In the genomic region with DNA sequence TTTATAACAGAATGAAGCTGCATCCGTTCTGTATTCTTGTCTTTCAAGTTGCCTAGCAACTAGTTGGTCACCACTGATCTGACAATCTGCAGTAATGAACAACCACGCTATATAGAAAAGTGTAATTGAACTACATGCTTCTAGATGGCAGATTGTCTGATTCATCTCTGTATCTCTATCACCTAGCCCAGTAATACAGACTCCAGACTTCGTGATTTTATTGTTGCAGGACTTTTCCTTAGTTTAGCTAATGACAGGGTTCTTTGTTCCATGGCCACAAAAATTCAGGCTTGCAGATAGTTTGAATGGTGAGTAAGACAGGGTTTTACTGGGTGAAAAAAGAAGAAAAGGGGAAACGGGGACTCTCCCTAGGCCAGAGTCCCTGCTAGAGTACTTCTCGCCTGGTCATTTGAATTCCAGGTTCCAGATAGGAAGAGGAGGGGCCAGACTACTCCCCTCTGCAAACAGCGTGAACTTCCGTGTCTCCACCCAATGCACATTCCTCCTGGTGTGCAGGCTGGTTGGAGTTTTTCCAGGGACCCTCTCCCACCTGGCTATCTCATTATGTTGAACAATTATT, we compare ENCODE assay signal across 14 cellular contexts. TPM values are rescaled to one million over a fixed set of nuclear protein-coding genes. Genes with fewer than 3 reads are reported as not detected.
DNase-seq lines count a peak whose midpoint lies in the region; ATAC-seq and TF ChIP-seq lines count a peak whose summit lies in the region.
"Had no signal": no experiment of that assay in that cellular context is flagged by ENCODE, and none has a peak within 500 bp of the region (broad histone marks: within the 10 kb centered on the region; RNA-seq: fewer than 3 reads in every experiment).

No MANE protein-coding gene starts in this region.

- TF ChIP-seq CTCF in Calu3 (IDR thresholded peaks at IDR 0.05; ENCODE audit: unreplicated experiment) (no peak), colonic mucosa (IDR thresholded peaks at IDR 0.05) (no peak), BE2C (IDR thresholded peaks at IDR 0.05; ENCODE audit: low read depth, low read length) (no peak)

- H3K27ac Mint-ChIP-seq in Calu3 (ENCODE audit: unreplicated experiment), result peak overlapping the region; percentile 21
- H3K27ac Mint-ChIP-seq in stimulated activated effector memory CD8-positive, alpha-beta T cell treated with anti-CD3 and anti-CD28 coated beads, Interleukin-12 subunit alpha, Interleukin-12 subunit beta, amount 100 ng/mL, for 72 hours, result no peak overlapping the region
- H3K27ac Mint-ChIP-seq: IgD-negative memory B cell had no signal

- H3K9me3 Mint-ChIP-seq in Calu3 (ENCODE audit: low read depth, unreplicated experiment), result no peaks in the 10 kb centered on the region
- no peaks in the 10 kb centered on the region for H3K9me3 Mint-ChIP-seq in stimulated activated effector memory CD8-positive, alpha-beta T cell treated with anti-CD3 and anti-CD28 coated beads, Interleukin-12 subunit alpha, Interleukin-12 subunit beta, amount 100 ng/mL, for 72 hours
- H3K9me3 Mint-ChIP-seq: IgD-negative memory B cell had no signal

- no peaks in the 10 kb centered on the region for H3K36me3 Mint-ChIP-seq in Calu3 (ENCODE audit: insufficient read depth, unreplicated experiment)
- H3K36me3 Mint-ChIP-seq in stimulated activated effector memory CD8-positive, alpha-beta T cell treated with anti-CD3 and anti-CD28 coated beads, Interleukin-12 subunit alpha, Interleukin-12 subunit beta, amount 100 ng/mL, for 72 hours, result no peaks in the 10 kb centered on the region
- H3K36me3 Mint-ChIP-seq: IgD-negative memory B cell had no signal

- H3K27me3 Mint-ChIP-seq in Calu3 (ENCODE audit: unreplicated experiment), result no peaks in the 10 kb centered on the region

- H3K4me1 ChIP-seq in colonic mucosa, result no peaks in the 10 kb centered on the region
- peaks cover 19% of the 10 kb centered on the region for H3K4me1 ChIP-seq in mesodermal cell (ENCODE audit: control insufficient read depth, insufficient read depth, low read length, poor library complexity, severe bottlenecking)
- peaks cover 6% of the 10 kb centered on the region for H3K4me1 ChIP-seq in BE2C

- H3K27ac ChIP-seq in colonic mucosa (no peak overlapping the region), mesodermal cell (ENCODE audit: low read depth, low read length, severe bottlenecking) (peak overlapping the region; percentile 77)
- H3K27ac ChIP-seq: C4-2B, dorsolateral prefrontal cortex had no signal

- no peaks in the 10 kb centered on the region for H3K9me3 ChIP-seq in colonic mucosa
- H3K9me3 ChIP-seq in mesodermal cell (ENCODE audit: control insufficient read depth, low read length), result no peaks in the 10 kb centered on the region
- no peaks in the 10 kb centered on the region for H3K9me3 ChIP-seq in BE2C

- no peak for TF ChIP-seq POLR2A in GM18505 (IDR thresholded peaks at IDR 0.05; ENCODE audit: borderline replicate concordance, extremely low read depth, insufficient read depth, insufficient read length)

- 80 to 86% methylated on average over 3 of the region's 7 CpGs for WGBS in mesodermal cell (ENCODE audit: insufficient coverage in 2 of 2), 2 experiments

- intact Hi-C loops in Calu3 (cut with micrococcal nuclease; ENCODE audit: unreplicated experiment), result loop anchor here (1.0 kb wide), 1 partner anchor 25 kb away; no protein-coding TSS in a partner anchor
- intact Hi-C loops in colonic mucosa (cut with DNase I), result loop anchor here (10.0 kb wide), 2 partner anchors 84 to 804 kb away; no protein-coding TSS in a partner anchor

- no TSS peak for BruUV-seq in Calu3 (replicated peaks; lab: Mats Ljungman, UMichigan)

- ATAC-seq in GM18505 (IDR thresholded peaks at IDR 0.05; ENCODE audit: unreplicated experiment), result no peak
- no peak for ATAC-seq in HG03108 (IDR thresholded peaks at IDR 0.05; ENCODE audit: unreplicated experiment)
- ATAC-seq in stimulated activated effector memory CD8-positive, alpha-beta T cell treated with anti-CD3 and anti-CD28 coated beads, Interleukin-12 subunit alpha, Interleukin-12 subunit beta, amount 100 ng/mL, for 72 hours, result no peak

- H3K4me3 ChIP-seq in colonic mucosa (no peak overlapping the region), mesodermal cell (ENCODE audit: extremely low read depth, insufficient read depth, low read length, poor library complexity, severe bottlenecking) (no peak overlapping the region), BE2C (ENCODE audit: low read depth, low read length) (no peak overlapping the region)
- H3K4me3 ChIP-seq: dorsolateral prefrontal cortex had no signal

- CTCF ChIA-PET in Calu3 (lab: Charles Lee), result interaction anchor here (0.6 to 1.0 kb wide), 3 partner anchors 152 to 1089 kb away, joined by 4 read pairs; no protein-coding TSS in a partner anchor

- H3K4me3 Mint-ChIP-seq in Calu3 (ENCODE audit: low read depth, unreplicated experiment), result no peak overlapping the region
- H3K4me3 Mint-ChIP-seq in stimulated activated effector memory CD8-positive, alpha-beta T cell treated with anti-CD3 and anti-CD28 coated beads, Interleukin-12 subunit alpha, Interleukin-12 subunit beta, amount 100 ng/mL, for 72 hours, result no peak overlapping the region
- H3K4me3 Mint-ChIP-seq: IgD-negative memory B cell had no signal

- H3K4me1 Mint-ChIP-seq in Calu3 (ENCODE audit: low read depth, unreplicated experiment), result peaks cover 5% of the 10 kb centered on the region
- H3K4me1 Mint-ChIP-seq in stimulated activated effector memory CD8-positive, alpha-beta T cell treated with anti-CD3 and anti-CD28 coated beads, Interleukin-12 subunit alpha, Interleukin-12 subunit beta, amount 100 ng/mL, for 72 hours, result no peaks in the 10 kb centered on the region
- H3K4me1 Mint-ChIP-seq: IgD-negative memory B cell had no signal

- DNase-seq in Calu3 (peak; percentile 18), NCI-H146 treated with DMSO at 0.1 percent for 48 hours (lab: John Stamatoyannopoulos, UW; ENCODE audit: unreplicated experiment) (peak; percentile 52), colonic mucosa (peak; percentile 57), BE2C (no peak)
- no peak for DNase-seq in stimulated activated effector memory CD8-positive, alpha-beta T cell treated with anti-CD3 and anti-CD28 coated beads, Interleukin-12 subunit alpha, Interleukin-12 subunit beta, amount 100 ng/mL, for 72 hours (ENCODE audit: low spot score in 2 of 2)
- DNase-seq: activated CD4-positive, alpha-beta T cell treated with anti-CD3 and anti-CD28 coated beads for 1 hour; dorsolateral prefrontal cortex; GDM1; NCI-H187 treated with DMSO at 0.1 percent for 48 hours had no signal

- H3K36me3 ChIP-seq in colonic mucosa (no peaks in the 10 kb centered on the region), mesodermal cell (ENCODE audit: control insufficient read depth, insufficient read depth, low read length) (no peaks in the 10 kb centered on the region), BE2C (no peaks in the 10 kb centered on the region)

- no peak overlapping the region for H3K9ac ChIP-seq in colonic mucosa (ENCODE audit: low read depth in 2 of 2, low read length in 2 of 2)

- no peaks in the 10 kb centered on the region for H3K27me3 ChIP-seq in colonic mucosa
- H3K27me3 ChIP-seq in BE2C, result peaks cover 7% of the 10 kb centered on the region
- H3K27me3 ChIP-seq: dorsolateral prefrontal cortex had no signal

RNA-seq across cellular contexts. Expression of gene COL1A2, which starts 45.9 kb away (rescaled TPM):
- total RNA-seq in Calu3 (2022) (not detected in 2 replicates), colonic mucosa (100 to 1,000 TPM in 1 of 2 donors, 10 to 100 TPM in 1; 55.6 to 131 TPM)
- polyA plus RNA-seq in mesodermal cell (2013, experiment 1 of 2), result 775 TPM
- polyA plus RNA-seq in mesodermal cell (2013, experiment 2 of 2), result 692 TPM
- polyA plus RNA-seq in BE2C (2012; ENCODE audit: insufficient read depth, insufficient read length, low read depth), result not detected
- polyA plus RNA-seq: IgD-negative memory B cell had no signal

Comparison
In these comparisons a context has a peak if more than half of its experiments do, and no peak if none do; other contexts are left out.
1. DNase-seq: peak in Calu3 (single experiment), NCI-H146 treated with DMSO at 0.1 percent for 48 hours (single experiment) and colonic mucosa (single experiment); none in stimulated activated effector memory CD8-positive, alpha-beta T cell treated with anti-CD3 and anti-CD28 coated beads, Interleukin-12 subunit alpha, Interleukin-12 subunit beta, amount 100 ng/mL, for 72 hours (0 of 2) and BE2C (single experiment).
2. RNA of gene COL1A2, which starts 45.9 kb away (total RNA-seq): 55.6 to 131 TPM in colonic mucosa; not detected in Calu3; every median in the first group is over 10 times any median in the second.